In the genomic region with DNA sequence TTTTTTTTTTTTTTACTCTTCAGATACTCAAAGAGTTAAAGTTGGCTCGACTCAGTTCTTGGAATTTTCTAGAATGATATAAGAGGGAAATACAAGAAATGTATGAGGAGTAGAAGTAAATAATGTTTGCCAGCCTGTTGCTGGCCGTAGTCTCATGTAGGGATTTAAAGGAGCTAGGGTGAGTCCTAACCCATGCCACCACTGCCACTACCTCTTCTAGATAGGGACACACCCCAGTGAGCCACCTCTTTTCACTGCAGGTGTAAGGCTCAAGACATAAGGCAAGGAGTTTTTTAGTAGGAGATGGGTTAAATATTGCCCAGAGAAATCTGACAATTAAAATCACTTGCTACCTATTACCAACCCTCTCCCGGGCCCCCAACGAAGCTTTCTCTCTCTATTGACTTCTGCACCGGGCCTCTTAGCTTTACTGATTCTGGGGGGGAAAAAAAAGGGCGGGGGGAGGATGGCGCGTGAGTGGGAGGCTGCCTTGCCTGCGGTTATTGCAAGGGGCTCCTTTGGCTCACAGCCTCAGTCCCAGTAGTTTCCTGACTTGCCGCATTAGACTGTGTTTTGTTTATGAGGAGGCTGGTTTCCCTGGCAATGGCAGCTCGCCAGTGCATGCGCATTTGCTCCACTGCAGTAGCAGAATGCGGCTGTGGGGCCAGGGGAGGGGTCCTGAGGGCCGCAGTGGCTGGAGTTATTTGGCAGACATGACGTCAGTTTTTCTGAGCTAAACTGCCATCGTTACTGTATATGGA, we compare ENCODE assay signal across 8 cellular contexts. TPM values are rescaled to one million over a fixed set of nuclear protein-coding genes. Genes with fewer than 3 reads are reported as not detected.
DNase-seq lines count a peak whose midpoint lies in the region; ATAC-seq lines count a peak whose summit lies in the region.

No MANE protein-coding gene starts in this region.

- peak overlapping the region; percentile 70 for H3K27ac ChIP-seq in trophoblast cell (ENCODE audit: low read depth, low read length)

- H3K36me3 ChIP-seq in trophoblast cell (ENCODE audit: control insufficient read depth in 1 of 2, insufficient read depth in 2 of 2, low read length in 2 of 2), result no peaks in the 10 kb centered on the region

- H3K4me1 Mint-ChIP-seq in activated T-cell treated with anti-CD3 and anti-CD28 coated beads, Interleukin-2, amount 50 U/mL, for 72 hours (ENCODE audit: low read depth), result no peaks in the 10 kb centered on the region

- H2AFZ ChIP-seq in trophoblast cell (ENCODE audit: insufficient read depth, low read length, poor library complexity), result no peak overlapping the region

- ATAC-seq in HG03432 (IDR thresholded peaks at IDR 0.05; ENCODE audit: unreplicated experiment) (peak; percentile 61), Right ventricle myocardium superior (ENCODE audit: poor library complexity) (peak; percentile 90), GM19397 (IDR thresholded peaks at IDR 0.05; ENCODE audit: unreplicated experiment) (no peak), GM21528 (IDR thresholded peaks at IDR 0.05; ENCODE audit: low FRiP score, unreplicated experiment) (no peak)
- peak; percentile 66 to 67 for ATAC-seq in activated T-cell treated with anti-CD3 and anti-CD28 coated beads, Interleukin-2, amount 50 U/mL, for 72 hours (replicated peaks in 1 of 2)

- H3K4ac ChIP-seq in trophoblast cell (ENCODE audit: low read depth, low read length), result no peak overlapping the region

- H3K18ac ChIP-seq in trophoblast cell (ENCODE audit: low read length), result no peak overlapping the region

- H3K27me3 ChIP-seq in trophoblast cell (ENCODE audit: insufficient read depth, low read length), result no peaks in the 10 kb centered on the region

- H2BK12ac ChIP-seq in trophoblast cell (ENCODE audit: low read length), result peak overlapping the region; percentile 84

- H2AK5ac ChIP-seq in trophoblast cell (ENCODE audit: low read length), result no peak overlapping the region

- no peak overlapping the region for H3K23ac ChIP-seq in trophoblast cell (ENCODE audit: low read length)

- WGBS in trophoblast cell (ENCODE audit: extremely low coverage, insufficient coverage, insufficient read length), result no CpG with 5 or more reads among the region's 16 CpGs

- peaks cover 7 to 12% of the 10 kb centered on the region in 2 experiments for H3K4me1 ChIP-seq in trophoblast cell (ENCODE audit: control insufficient read depth in 1 of 2, insufficient read depth in 2 of 2, low read length in 2 of 2)

- H3K36me3 Mint-ChIP-seq in activated T-cell treated with anti-CD3 and anti-CD28 coated beads, Interleukin-2, amount 50 U/mL, for 72 hours (ENCODE audit: insufficient read depth in 2 of 2), result no peaks in the 10 kb centered on the region

- DNase-seq in Daoy (ENCODE audit: low read depth) (peak; percentile 64), Right ventricle myocardium superior (peak; percentile 72), trophoblast cell (no peak), glomerular visceral epithelial cell (ENCODE audit: extremely low spot score) (no peak)
- DNase-seq in activated T-cell treated with anti-CD3 and anti-CD28 coated beads, Interleukin-2, amount 50 U/mL, for 72 hours, result peak; percentile 30

- H2BK5ac ChIP-seq in trophoblast cell (ENCODE audit: low read depth, low read length, poor library complexity), result no peak overlapping the region

- H3K14ac ChIP-seq in trophoblast cell (ENCODE audit: low read length), result no peak overlapping the region

- peak overlapping the region in 1 of 2 donors; percentile 41 for H3K4me3 Mint-ChIP-seq in activated T-cell treated with anti-CD3 and anti-CD28 coated beads, Interleukin-2, amount 50 U/mL, for 72 hours

- H3K79me2 ChIP-seq in trophoblast cell (ENCODE audit: control insufficient read depth, insufficient read depth, low read length, poor library complexity), result no peaks in the 10 kb centered on the region

- no peak overlapping the region for H3K4me3 ChIP-seq in trophoblast cell (ENCODE audit: low read depth, low read length)

- peak overlapping the region; percentile 39 for H3K4me2 ChIP-seq in trophoblast cell (ENCODE audit: low read length)

- no peak overlapping the region for H3K27ac Mint-ChIP-seq in activated T-cell treated with anti-CD3 and anti-CD28 coated beads, Interleukin-2, amount 50 U/mL, for 72 hours

- H3K9ac ChIP-seq in trophoblast cell (ENCODE audit: low read length), result no peak overlapping the region

- no peak overlapping the region for H4K91ac ChIP-seq in trophoblast cell (ENCODE audit: low read depth, low read length)

- peaks cover 36% of the 10 kb centered on the region for H3K27me3 Mint-ChIP-seq in activated T-cell treated with anti-CD3 and anti-CD28 coated beads, Interleukin-2, amount 50 U/mL, for 72 hours (ENCODE audit: low read depth)

- intact Hi-C loops in Right ventricle myocardium superior (cut with DNase I), result no loop called here

- H3K9me3 Mint-ChIP-seq in activated T-cell treated with anti-CD3 and anti-CD28 coated beads, Interleukin-2, amount 50 U/mL, for 72 hours, result no peaks in the 10 kb centered on the region

- no peak overlapping the region for H2BK120ac ChIP-seq in trophoblast cell (ENCODE audit: insufficient read depth, low read length, poor library complexity)

- H4K12ac ChIP-seq in trophoblast cell (ENCODE audit: low read depth, low read length), result no peak overlapping the region

- H3K79me1 ChIP-seq in trophoblast cell (ENCODE audit: low read length), result peaks cover 8% of the 10 kb centered on the region

- H4K8ac ChIP-seq in trophoblast cell (ENCODE audit: low read depth, low read length), result no peak overlapping the region

- no peaks in the 10 kb centered on the region for H3K9me3 ChIP-seq in trophoblast cell (ENCODE audit: insufficient read depth, low read depth, low read length)

RNA-seq across cellular contexts. Expression of gene LINC00632, which starts 3.0 kb away (rescaled TPM):
- 0.06 and 0.17 TPM in 2 replicates for total RNA-seq in Daoy (2014; rRNA removed; shearing (Covaris generic))
- total RNA-seq in activated T-cell treated with anti-CD3 and anti-CD28 coated beads, Interleukin-2, amount 50 U/mL, for 72 hours, result 1 to 10 TPM in 1 of 2 donors, under 1 TPM in 1; 0.58 to 1.4 TPM
- 158 TPM for total RNA-seq in Right ventricle myocardium superior
- polyA plus RNA-seq in trophoblast cell (2013), result 18.8 and 19.2 TPM in 2 replicates

Comparison
In these comparisons a context has a peak if more than half of its experiments do, and no peak if none do; other contexts are left out.
1. DNase-seq: peak in Daoy (single experiment), activated T-cell treated with anti-CD3 and anti-CD28 coated beads, Interleukin-2, amount 50 U/mL, for 72 hours (2 of 2) and Right ventricle myocardium superior (single experiment); none in trophoblast cell (0 of 2) and glomerular visceral epithelial cell (single experiment).
2. ATAC-seq: peak in HG03432 (single experiment), activated T-cell treated with anti-CD3 and anti-CD28 coated beads, Interleukin-2, amount 50 U/mL, for 72 hours (2 of 2) and Right ventricle myocardium superior (single experiment); none in GM19397 (single experiment) and GM21528 (single experiment).
3. RNA of gene LINC00632, which starts 3.0 kb away (total RNA-seq): 158 TPM in Right ventricle myocardium superior (single experiment); 0.58 to 1.4 TPM in activated T-cell treated with anti-CD3 and anti-CD28 coated beads, Interleukin-2, amount 50 U/mL, for 72 hours and 0.06 to 0.17 TPM in Daoy; every median in the first group is over 10 times any median in the second.